ENCODE assay signal across 19 cellular contexts in genomic region chrX:24364326-24364725, GRCh38. TPM values are rescaled to one million over a fixed set of nuclear protein-coding genes. Genes with fewer than 3 reads are reported as not detected.
DNase-seq lines count a peak whose midpoint lies in the region; ATAC-seq, FAIRE-seq and TF ChIP-seq lines count a peak whose summit lies in the region.
"Had no signal": no experiment of that assay in that cellular context is flagged by ENCODE, and none has a peak within 500 bp of the region (broad histone marks: within the 10 kb centered on the region; RNA-seq: fewer than 3 reads in every experiment).

No MANE protein-coding gene starts in this region.

- H3K36me3 ChIP-seq in H1 (ENCODE audit: control insufficient read depth in 2 of 4, insufficient read depth in 4 of 4, low read length in 3 of 4), result no peaks in the 10 kb centered on the region
- H3K36me3 ChIP-seq in vagina, result no peaks in the 10 kb centered on the region
- H3K36me3 ChIP-seq: BLaER1 treated with 17β-estradiol and CSF1 and Interleukin-3, amounts not matched to agents 10 nM and 100 nM had no signal

- no peak overlapping the region for H2BK12ac ChIP-seq in H1 (ENCODE audit: low read depth, low read length)

- POLR2A ChIA-PET in H1 (lab: Charles Lee; ENCODE audit: partially characterized antibody), result no interaction called here

- no peak overlapping the region for H3K14ac ChIP-seq in H1 (ENCODE audit: insufficient read length)

- H3K4me1 ChIP-seq in H1 (replicated peaks in 1 of 4; ENCODE audit: control insufficient read depth in 3 of 4, insufficient read depth in 4 of 4, low read length in 3 of 4), result 0 out of 7 replicates have a peak, but pooled peaks cover 0 to 3% (median 0%) of the 10 kb centered on the region in 4 experiments
- H3K4me1 ChIP-seq in vagina, result no peaks in the 10 kb centered on the region

- ATAC-seq in left ventricle myocardium superior (peak; percentile 14), Right ventricle myocardium inferior (no peak)

- no peaks in the 10 kb centered on the region for H3K79me2 ChIP-seq in H1 (ENCODE audit: control insufficient read depth in 1 of 2, insufficient read depth in 2 of 2, low read length in 2 of 2)

- peak overlapping the region; percentile 35; the same call in 1 of the 2 replicates for H4K8ac ChIP-seq in H1 (ENCODE audit: extremely low read depth, insufficient read depth, low read length)

- H2AK5ac ChIP-seq in H1 (ENCODE audit: low read depth, low read length), result no peak overlapping the region

- no peak for TF ChIP-seq CTCF in H1 (IDR thresholded peaks at IDR 0.05; ENCODE audit: control extremely low read depth in 1 of 3, insufficient read depth in 1 of 3, low read depth in 1 of 3, low read length in 3 of 3)
- TF ChIP-seq CTCF in neural crest cell (conservative IDR thresholded peaks at IDR 0.05), result no peak
- TF ChIP-seq CTCF in vagina (IDR thresholded peaks at IDR 0.05), result no peak

- peak overlapping the region; percentile 27 for H3K27ac Mint-ChIP-seq in neural crest cell (ENCODE audit: unreplicated experiment)
- H3K27ac Mint-ChIP-seq: CD4-positive, CD25-positive, alpha-beta regulatory T cell; H9 had no signal

- H2BK120ac ChIP-seq in H1 (replicated peaks; ENCODE audit: low read depth, low read length), result no peak overlapping the region

- H3K27ac ChIP-seq in H1 (ENCODE audit: low read depth, low read length) (no peak overlapping the region), vagina (peak overlapping the region; percentile 13)
- H3K27ac ChIP-seq: BLaER1 treated with 17β-estradiol and CSF1 and Interleukin-3, amounts not matched to agents 10 nM and 100 nM; GM23248 had no signal

- H3K23ac ChIP-seq in H1 (ENCODE audit: insufficient read length), result no peak overlapping the region

- H3K27me3 ChIP-seq in H1 (replicated peaks in 1 of 4; ENCODE audit: control insufficient read depth in 3 of 4, extremely low read depth in 1 of 4, insufficient read depth in 3 of 4, low read length in 3 of 4) (no peaks in the 10 kb centered on the region), vagina (no peaks in the 10 kb centered on the region)

- H2BK5ac ChIP-seq in H1 (ENCODE audit: low read depth, low read length), result no peak overlapping the region

- no peak overlapping the region for H3K4me3 Mint-ChIP-seq in neural crest cell
- H3K4me3 Mint-ChIP-seq: CD4-positive, CD25-positive, alpha-beta regulatory T cell; H9 had no signal

- WGBS in H1 (ENCODE audit: extremely low coverage in 1 of 2, insufficient coverage in 1 of 2, insufficient read length in 1 of 2, insufficient replicate concordance in 2 of 2, low coverage in 1 of 2, low lambda C conversion rate in 2 of 2, missing lambda C conversion rate in 1 of 2), 2 experiments, result 84% methylated on average over 2 of the region's 5 CpGs; no CpG with 5 or more reads in 1 of the 2 experiments

- no peak for FAIRE-seq in H1 (lab: Jason Lieb, UNC)
- FAIRE-seq: GM18507 had no signal

- no peak overlapping the region for H2AFZ ChIP-seq in H1 (ENCODE audit: low read length)
- H2AFZ ChIP-seq: GM23248 had no signal

- DNase-seq in left ventricle myocardium superior (no peak), Right ventricle myocardium inferior (ENCODE audit: missing footprints) (no peak), H1 (ENCODE audit: low read depth in 1 of 2, low spot score in 2 of 2) (no peak), neural crest cell (ENCODE audit: low read depth, low spot score) (no peak), vagina (ENCODE audit: extremely low spot score in 2 of 2) (no peak), ureter (ENCODE audit: low spot score) (no peak), germinal center (ENCODE audit: low spot score) (no peak), anterior cingulate cortex (lab: John Stamatoyannopoulos, UW) (no peak)
- DNase-seq: ACHN; Calu3; CD4-positive, CD25-positive, alpha-beta regulatory T cell; DMS 273 treated with DMSO at 0.1 percent for 48 hours; GM23248; H9 had no signal

- H3K4me2 ChIP-seq in H1 (ENCODE audit: insufficient read depth in 1 of 2, low read depth in 2 of 2, low read length in 2 of 2), result no peak overlapping the region
- H3K4me2 ChIP-seq: BLaER1 treated with 17β-estradiol and CSF1 and Interleukin-3, amounts not matched to agents 10 nM and 100 nM had no signal

- H3K4me1 Mint-ChIP-seq in neural crest cell, result peaks cover 9% of the 10 kb centered on the region
- H3K4me1 Mint-ChIP-seq: CD4-positive, CD25-positive, alpha-beta regulatory T cell had no signal

- H4K5ac ChIP-seq in H1 (ENCODE audit: insufficient read length, low read depth, low read length), result no peak overlapping the region

- H3K79me1 ChIP-seq in H1 (ENCODE audit: low read depth, low read length), result no peaks in the 10 kb centered on the region

- H3K4ac ChIP-seq in H1 (replicated peaks; ENCODE audit: insufficient read length, low read depth, low read length), result no peak overlapping the region

- CTCF ChIA-PET in H1 (lab: Charles Lee; ENCODE audit: partially characterized antibody), result no interaction called here

- H4K91ac ChIP-seq in H1 (replicated peaks; ENCODE audit: insufficient read length, low read length), result no peak overlapping the region

- no peak overlapping the region for H2BK15ac ChIP-seq in H1 (ENCODE audit: low read length)

- H3K36me3 Mint-ChIP-seq in neural crest cell (ENCODE audit: low read depth), result no peaks in the 10 kb centered on the region
- H3K36me3 Mint-ChIP-seq: CD4-positive, CD25-positive, alpha-beta regulatory T cell had no signal

- H3K4me3 ChIP-seq in H1 (ENCODE audit: extremely low read depth in 1 of 4, insufficient read depth in 2 of 4, low read depth in 3 of 4, low read length in 4 of 4) (no peak overlapping the region), vagina (no peak overlapping the region)
- H3K4me3 ChIP-seq: BLaER1 treated with 17β-estradiol and CSF1 and Interleukin-3, amounts not matched to agents 10 nM and 100 nM; GM23248 had no signal

- no peak overlapping the region for H3K18ac ChIP-seq in H1 (ENCODE audit: extremely low read depth, low read length)

- H3K9ac ChIP-seq in H1 (replicated peaks in 1 of 4; ENCODE audit: extremely low read depth in 1 of 4, low read depth in 3 of 4, low read length in 3 of 4), result no peak overlapping the region
- H3K9ac ChIP-seq: BLaER1 treated with 17β-estradiol and CSF1 and Interleukin-3, amounts not matched to agents 10 nM and 100 nM; GM23248 had no signal

- H3K56ac ChIP-seq in H1 (replicated peaks; ENCODE audit: insufficient read length, low read depth, low read length), result no peak overlapping the region

- peaks cover 3% of the 10 kb centered on the region for H3K27me3 Mint-ChIP-seq in neural crest cell (ENCODE audit: low read depth)
- H3K27me3 Mint-ChIP-seq: CD4-positive, CD25-positive, alpha-beta regulatory T cell had no signal

- no peaks in the 10 kb centered on the region for H3K9me3 Mint-ChIP-seq in neural crest cell
- H3K9me3 Mint-ChIP-seq: H9 had no signal

- H4K20me1 ChIP-seq in H1 (replicated peaks in 1 of 2; ENCODE audit: control insufficient read depth in 1 of 2, insufficient read depth in 2 of 2, low read length in 2 of 2), result no peaks in the 10 kb centered on the region
- H4K20me1 ChIP-seq: BLaER1 treated with 17β-estradiol and CSF1 and Interleukin-3, amounts not matched to agents 10 nM and 100 nM had no signal

- no peak for TF ChIP-seq EP300 in H1 (IDR thresholded peaks at IDR 0.05; ENCODE audit: borderline replicate concordance in 1 of 2, low read depth in 2 of 2, low read length in 2 of 2)

- H2BK20ac ChIP-seq in H1 (ENCODE audit: low read length), result no peak overlapping the region

- no peak for TF ChIP-seq RAD21 in H1 (IDR thresholded peaks at IDR 0.05 in 1 of 2, conservative IDR thresholded peaks at IDR 0.05 in 1 of 2; ENCODE audit: low read depth in 2 of 2, low read length in 2 of 2)

- H3K23me2 ChIP-seq in H1 (ENCODE audit: low read depth, low read length), result no peaks in the 10 kb centered on the region

- no peaks in the 10 kb centered on the region for H3K9me3 ChIP-seq in H1 (ENCODE audit: insufficient read depth in 2 of 2, low read depth in 1 of 2, low read length in 1 of 2)
- H3K9me3 ChIP-seq in vagina, result no peaks in the 10 kb centered on the region

- intact Hi-C loops in left ventricle myocardium superior (cut with micrococcal nuclease), result no loop called here
- intact Hi-C loops in Right ventricle myocardium inferior (cut with DNase I), result no loop called here
- intact Hi-C loops in vagina (cut with DNase I), result no loop called here

- TF ChIP-seq POLR2A in H1 (IDR thresholded peaks at IDR 0.05; ENCODE audit: control extremely low read depth in 1 of 2, low read depth in 2 of 2, low read length in 2 of 2) (no peak), vagina (IDR thresholded peaks at IDR 0.05) (no peak)

TF ChIP-seq in H1, 55 proteins besides CTCF, POLR2A, EP300 and RAD21 (continues in another document):
- TF ChIP-seq CBX5 (IDR thresholded peaks at IDR 0.05; ENCODE audit: low read depth, low read length), result no peak

RNA-seq across cellular contexts. Expression of gene SUPT20HL1, which starts 3.9 kb away (rescaled TPM):
- total RNA-seq in left ventricle myocardium superior (not detected), Right ventricle myocardium inferior (not detected), neural crest cell (not detected in 2 replicates), vagina (not detected), ureter (0.78 TPM)
- total RNA-seq in H1 (2021; fragmentation: NEBNext Ultra II Directional; extraction: Animal tissue kit (Norgen Biotek cat#: 25700)), result not detected in 2 replicates
- polyA plus RNA-seq in H1 (2011; rRNA removed), result not detected in 2 replicates
- not detected for polyA plus RNA-seq in H1 (2011; cell fraction: cytosol; rRNA removed)
- polyA plus RNA-seq in H1 (2011; cell fraction: nucleus; rRNA removed), result 0.07 TPM
- polyA plus RNA-seq in H1 (2012, experiment 1 of 2), result 0.07 TPM in 1 of 4 replicates, not detected in the others
- polyA plus RNA-seq in H1 (2012, experiment 2 of 2), result not detected
- polyA plus RNA-seq in H1 (2013, experiment 1 of 2), result not detected
- polyA plus RNA-seq in H1 (2013, experiment 2 of 2), result not detected
- polyA minus RNA-seq in H1 (2011; rRNA and poly(A)+ RNA removed), result not detected in 2 replicates
- not detected for polyA minus RNA-seq in H1 (2011; cell fraction: cytosol; rRNA and poly(A)+ RNA removed)
- polyA minus RNA-seq in H1 (2011; cell fraction: nucleus; rRNA and poly(A)+ RNA removed), result not detected
- total RNA-seq: A172; Calu3; CD4-positive, CD25-positive, alpha-beta regulatory T cell; Daoy; GM23248; H9; HT1080 had no signal
- polyA plus RNA-seq: CD4-positive, CD25-positive, alpha-beta regulatory T cell; GM23248 had no signal

RNA-seq across cellular contexts. Expression of gene SUPT20HL2, which starts 50.5 kb away (rescaled TPM):
- total RNA-seq in left ventricle myocardium superior (not detected), Right ventricle myocardium inferior (not detected), neural crest cell (not detected in 2 replicates), vagina (not detected), ureter (0.57 TPM)
- total RNA-seq in H1 (2021; fragmentation: NEBNext Ultra II Directional; extraction: Animal tissue kit (Norgen Biotek cat#: 25700)), result not detected in 2 replicates
- polyA plus RNA-seq in H1 (2011; rRNA removed), result not detected in 2 replicates
- not detected for polyA plus RNA-seq in H1 (2011; cell fraction: cytosol; rRNA removed)
- polyA plus RNA-seq in H1 (2011; cell fraction: nucleus; rRNA removed), result not detected
- polyA plus RNA-seq in H1 (2012, experiment 1 of 2), result 0.19 to 0.25 TPM (median 0.24 TPM) in 4 replicates
- polyA plus RNA-seq in H1 (2012, experiment 2 of 2), result not detected
- polyA plus RNA-seq in H1 (2013, experiment 1 of 2), result not detected
- polyA plus RNA-seq in H1 (2013, experiment 2 of 2), result not detected
- polyA minus RNA-seq in H1 (2011; rRNA and poly(A)+ RNA removed), result not detected in 2 replicates
- polyA minus RNA-seq in H1 (2011; cell fraction: cytosol; rRNA and poly(A)+ RNA removed), result not detected
- polyA minus RNA-seq in H1 (2011; cell fraction: nucleus; rRNA and poly(A)+ RNA removed), result not detected
- total RNA-seq: A172; Calu3; CD4-positive, CD25-positive, alpha-beta regulatory T cell; Daoy; GM23248; H9; HT1080 had no signal
- polyA plus RNA-seq: CD4-positive, CD25-positive, alpha-beta regulatory T cell; GM23248 had no signal
